16 cellular contexts compared by ENCODE assay signal in the genomic region with DNA sequence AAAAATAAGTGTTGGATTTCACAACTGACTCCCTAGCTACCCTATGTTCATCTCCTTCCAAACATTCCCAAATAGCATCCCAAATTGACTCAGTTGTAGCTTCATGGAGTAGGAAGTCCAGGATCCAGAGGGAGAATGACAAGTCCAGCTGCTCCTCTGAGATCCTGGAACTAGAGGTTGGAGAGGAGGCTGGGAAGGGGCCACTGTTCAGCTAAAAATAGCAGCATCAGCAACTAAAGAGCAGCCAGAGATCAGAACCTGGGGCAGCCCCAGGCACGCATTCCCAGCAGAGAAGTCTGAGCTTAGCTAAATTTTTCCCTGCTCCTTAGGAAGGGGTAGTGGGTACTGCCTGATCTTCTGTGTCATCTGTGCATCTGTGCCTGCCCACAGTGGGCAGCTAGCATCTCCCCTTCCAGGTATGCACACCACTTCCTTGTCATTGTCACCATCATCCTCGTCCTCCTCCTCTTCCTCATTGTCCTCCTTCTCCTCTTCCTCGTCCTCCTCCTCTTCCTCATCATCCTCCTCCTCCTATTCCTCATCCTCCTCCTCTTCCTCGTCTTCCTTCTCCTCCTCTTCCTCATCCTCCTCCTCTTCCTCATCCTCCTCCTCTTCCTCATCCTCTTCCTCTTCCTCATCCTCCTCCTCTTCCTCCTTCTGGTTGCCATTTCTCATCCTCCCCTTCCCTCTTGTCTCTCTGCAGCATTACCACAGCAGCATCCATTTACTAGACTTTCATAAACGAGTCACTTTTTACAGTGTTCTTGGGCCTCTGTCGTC.
A peak's percentile ranks its signal among the peaks of the same experiment; 100 is the strongest.
DNase-seq lines count a peak whose midpoint lies in the region; ATAC-seq, FAIRE-seq and TF ChIP-seq lines count a peak whose summit lies in the region.
"Had no signal": no experiment of that assay in that cellular context is flagged by ENCODE, and none has a peak within 500 bp of the region (broad histone marks: within the 10 kb centered on the region; RNA-seq: fewer than 3 reads in every experiment).

No MANE protein-coding gene starts in this region.

- no peak overlapping the region for H3K56ac ChIP-seq in mesendoderm (ENCODE audit: low read length)

- H3K4me1 Mint-ChIP-seq in astrocyte (ENCODE audit: low read depth, unreplicated experiment) = peaks cover 11% of the 10 kb centered on the region
- peaks cover 30% of the 10 kb centered on the region for H3K4me1 Mint-ChIP-seq in nephron progenitor cell

- intact Hi-C loops in Right ventricle myocardium inferior (cut with DNase I) = no loop called here
- intact Hi-C loops in cardiac septum (cut with DNase I) = no loop called here

- no peak for FAIRE-seq in A549 (lab: Jason Lieb, UNC)
- FAIRE-seq in astrocyte (lab: Jason Lieb, UNC) = no peak
- FAIRE-seq: GM12878, GM18507 had no signal

- H3K79me1 ChIP-seq in mesendoderm (ENCODE audit: low read length) = no peaks in the 10 kb centered on the region

- H2AK5ac ChIP-seq in mesendoderm (ENCODE audit: low read length) = no peak overlapping the region

- CTCF ChIA-PET in A549 (lab: Yijun Ruan, JAX) = no interaction called here

- no peak overlapping the region for H3K4ac ChIP-seq in mesendoderm (ENCODE audit: low read depth, low read length)

- TF ChIP-seq CTCF in A549 (IDR thresholded peaks at IDR 0.05) = no peak
- TF ChIP-seq CTCF in astrocyte (IDR thresholded peaks at IDR 0.05; ENCODE audit: insufficient read depth, low read depth, low read length) = no peak
- no peak for TF ChIP-seq CTCF in nephron progenitor cell (IDR thresholded peaks at IDR 0.05)

- H3K27ac ChIP-seq in A549 = no peak overlapping the region
- H3K27ac ChIP-seq in astrocyte (ENCODE audit: low read depth, low read length) = no peak overlapping the region
- H3K27ac ChIP-seq in mesendoderm (ENCODE audit: low read depth, low read length) = no peak overlapping the region
- H3K27ac ChIP-seq: 22Rv1, BLaER1, HL-60 had no signal

- no peak overlapping the region for H3K18ac ChIP-seq in mesendoderm (ENCODE audit: low read length)

- H3K27me3 Mint-ChIP-seq in astrocyte (ENCODE audit: low read depth, unreplicated experiment) (peaks cover 7% of the 10 kb centered on the region), nephron progenitor cell (ENCODE audit: low read depth, poor library complexity) (peaks cover 6% of the 10 kb centered on the region)

- ATAC-seq in Right ventricle myocardium inferior (peak; percentile 71), A549 (no peak), HG03095 (IDR thresholded peaks at IDR 0.05; ENCODE audit: unreplicated experiment) (no peak), GM19395 (IDR thresholded peaks at IDR 0.05; ENCODE audit: unreplicated experiment) (no peak)
- ATAC-seq: GM12878, GM23338 had no signal

- DNase-seq in Right ventricle myocardium inferior (ENCODE audit: missing footprints) (no peak), cardiac septum (ENCODE audit: low spot score) (no peak), A549 (ENCODE audit: low read depth in 1 of 2, low spot score in 1 of 2) (no peak), astrocyte (ENCODE audit: low read depth) (no peak), nephron progenitor cell (no peak), mesendoderm (no peak)
- DNase-seq: AML-193, H9 had no signal

- H2AFZ ChIP-seq in astrocyte (ENCODE audit: low read depth, low read length) = no peak overlapping the region
- H2AFZ ChIP-seq: GM23338 had no signal

- H4K5ac ChIP-seq in mesendoderm (ENCODE audit: low read length) = no peak overlapping the region

- TF ChIP-seq POLR2A in A549 (IDR thresholded peaks at IDR 0.05; ENCODE audit: low read length) = no peak

- WGBS in A549 (ENCODE audit: missing lambda C conversion rate) = 3% methylated on average over 6 of the region's 6 CpGs
- WGBS in mesendoderm (ENCODE audit: extremely low coverage, insufficient coverage, low lambda C conversion rate) = 100% methylated on average over 1 of the region's 6 CpGs

- H3K4me3 Mint-ChIP-seq in astrocyte (ENCODE audit: unreplicated experiment) (no peak overlapping the region), nephron progenitor cell (no peak overlapping the region)
- H3K4me3 Mint-ChIP-seq: GM23338, H9 had no signal

- H4K20me1 ChIP-seq in astrocyte (ENCODE audit: insufficient read depth, low read length) = peaks cover 20% of the 10 kb centered on the region
- H4K20me1 ChIP-seq: BLaER1 had no signal

- no peaks in the 10 kb centered on the region for H3K27me3 ChIP-seq in astrocyte (ENCODE audit: insufficient read depth, low read length)
- H3K27me3 ChIP-seq in mesendoderm (ENCODE audit: insufficient read depth, low read length, poor library complexity) = no peaks in the 10 kb centered on the region
- H3K27me3 ChIP-seq: BLaER1 had no signal

- no peak overlapping the region for H4K8ac ChIP-seq in mesendoderm (ENCODE audit: low read depth, low read length)

- no peak for TF ChIP-seq RAD21 in A549 (conservative IDR thresholded peaks at IDR 0.05 in 1 of 2, IDR thresholded peaks at IDR 0.05 in 1 of 2)

- no peak overlapping the region for H2BK15ac ChIP-seq in mesendoderm (replicated peaks; ENCODE audit: low read depth)

- H3K9ac ChIP-seq in astrocyte (ENCODE audit: low read length) = no peak overlapping the region
- H3K9ac ChIP-seq in mesendoderm (ENCODE audit: low read length) = no peak overlapping the region
- H3K9ac ChIP-seq: BLaER1 had no signal

- H3K36me3 Mint-ChIP-seq in astrocyte (ENCODE audit: low read depth, unreplicated experiment) (no peaks in the 10 kb centered on the region), nephron progenitor cell (ENCODE audit: low read depth) (peaks cover 5% of the 10 kb centered on the region)

- H3K4me3 ChIP-seq in A549 (no peak overlapping the region), astrocyte (ENCODE audit: insufficient read depth, low read depth, low read length) (no peak overlapping the region), mesendoderm (ENCODE audit: low read length) (no peak overlapping the region)
- H3K4me3 ChIP-seq: BLaER1, GM12878, GM23338 had no signal

- H3K36me3 ChIP-seq in astrocyte (ENCODE audit: insufficient read depth, low read length) = no peaks in the 10 kb centered on the region
- no peaks in the 10 kb centered on the region for H3K36me3 ChIP-seq in mesendoderm (ENCODE audit: control insufficient read depth, insufficient read depth, low read length)
- H3K36me3 ChIP-seq: BLaER1 had no signal

- no peaks in the 10 kb centered on the region for H3K9me3 ChIP-seq in A549
- no peaks in the 10 kb centered on the region for H3K9me3 ChIP-seq in astrocyte (ENCODE audit: insufficient read depth, low read depth, low read length)
- H3K9me3 ChIP-seq: BLaER1 had no signal

- H3K79me2 ChIP-seq in astrocyte (ENCODE audit: insufficient read depth, low read length) = no peaks in the 10 kb centered on the region
- H3K79me2 ChIP-seq in mesendoderm (ENCODE audit: control insufficient read depth, insufficient read depth, low read length) = no peaks in the 10 kb centered on the region

- POLR2A ChIA-PET in A549 (lab: Yijun Ruan, JAX) = no interaction called here

- H3K27ac Mint-ChIP-seq in astrocyte (ENCODE audit: unreplicated experiment) (peak overlapping the region; percentile 23), nephron progenitor cell (peak overlapping the region; percentile 21)
- H3K27ac Mint-ChIP-seq: GM23338, H9 had no signal

- no peak overlapping the region for H2BK5ac ChIP-seq in mesendoderm (ENCODE audit: low read length)

- H3K9me3 Mint-ChIP-seq in astrocyte (ENCODE audit: unreplicated experiment) = peaks cover 1% of the 10 kb centered on the region
- H3K9me3 Mint-ChIP-seq in nephron progenitor cell = peaks cover 4% of the 10 kb centered on the region
- H3K9me3 Mint-ChIP-seq: GM23338, H9 had no signal

- no peak overlapping the region for H3K4me2 ChIP-seq in A549
- no peak overlapping the region for H3K4me2 ChIP-seq in astrocyte (ENCODE audit: low read length)
- H3K4me2 ChIP-seq in mesendoderm (ENCODE audit: low read length) = no peak overlapping the region
- H3K4me2 ChIP-seq: BLaER1, GM23338 had no signal

- H3K4me1 ChIP-seq in A549 (no peaks in the 10 kb centered on the region), astrocyte (ENCODE audit: insufficient read depth, low read length) (peaks cover 24% of the 10 kb centered on the region), mesendoderm (ENCODE audit: control insufficient read depth, low read depth, low read length) (no peaks in the 10 kb centered on the region)

- H2BK120ac ChIP-seq in mesendoderm (ENCODE audit: low read depth, low read length) = no peak overlapping the region

- no peak for TF ChIP-seq EP300 in A549 (IDR thresholded peaks at IDR 0.05)

- H3K23ac ChIP-seq in mesendoderm (ENCODE audit: low read length) = no peak overlapping the region

TF ChIP-seq in A549, 52 proteins besides CTCF, POLR2A, EP300 and RAD21:
- TF ChIP-seq MAFK (IDR thresholded peaks at IDR 0.05; ENCODE audit: partially characterized antibody) (peak; percentile 31), TP53 (CRISPR knock-in tag; IDR thresholded peaks at IDR 0.05) (no peak)
